In the genomic region with DNA sequence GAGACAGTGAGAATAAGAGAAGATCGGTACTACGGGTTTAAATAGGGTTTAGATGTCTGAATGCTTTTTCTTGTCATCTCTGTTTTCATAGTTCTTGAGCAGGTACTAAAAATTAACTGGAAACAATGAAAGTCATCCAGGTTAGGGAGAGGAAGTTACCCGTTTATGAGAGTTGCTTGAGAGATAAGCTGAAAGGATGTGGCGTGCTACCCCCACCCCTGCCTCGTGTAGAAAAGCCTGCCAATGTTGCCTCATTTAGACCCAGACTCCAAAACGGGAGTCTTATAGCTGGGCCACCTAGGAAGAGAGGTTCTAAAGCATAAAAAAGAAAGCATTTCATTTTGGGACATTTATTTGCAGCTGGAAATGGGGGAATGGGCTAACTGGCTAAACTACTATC, we compare ENCODE assay signal across 38 cellular contexts. TPM values are rescaled to one million over a fixed set of nuclear protein-coding genes. Genes with fewer than 3 reads are reported as not detected.
"Had no signal": no experiment of that assay in that cellular context is flagged by ENCODE, and none has a peak within 500 bp of the region (broad histone marks: within the 10 kb centered on the region; RNA-seq: fewer than 3 reads in every experiment).

No MANE protein-coding gene starts in this region.

- H3K4me3 Mint-ChIP-seq: activated CD8-positive, alpha-beta memory T cell treated with anti-CD3 and anti-CD28 coated beads, Interleukin-2, amount 10 ng/mL, durations not matched to agents 7 days and 5 days; activated naive CD8-positive, alpha-beta T cell; activated naive CD8-positive, alpha-beta T cell treated with anti-CD3 and anti-CD28 coated beads, Interleukin-2, amount 50 U/mL, for 24 hours; brain; T-cell; T-helper 17 cell had no signal

- H3K27me3 ChIP-seq: Peyer's patch, SJSA1 had no signal

- FAIRE-seq: colon, TTC549 had no signal

- H3K4me1 Mint-ChIP-seq: activated CD8-positive, alpha-beta memory T cell treated with anti-CD3 and anti-CD28 coated beads, Interleukin-2, amount 10 ng/mL, durations not matched to agents 7 days and 5 days; activated naive CD8-positive, alpha-beta T cell treated with anti-CD3 and anti-CD28 coated beads, Interleukin-2, amount 50 U/mL, for 24 hours; brain had no signal

- H3K4me3 ChIP-seq: Peyer's patch, SJSA1 had no signal

- H3K4me1 ChIP-seq: Peyer's patch, SJSA1 had no signal

- H3K36me3 Mint-ChIP-seq: activated CD8-positive, alpha-beta memory T cell treated with anti-CD3 and anti-CD28 coated beads, Interleukin-2, amount 10 ng/mL, durations not matched to agents 7 days and 5 days; brain had no signal

- H3K27ac ChIP-seq: KMS-11, Peyer's patch, SJSA1, WERI-Rb-1 had no signal

- ATAC-seq: activated CD8-positive, alpha-beta memory T cell treated with anti-CD3 and anti-CD28 coated beads, Interleukin-2, amount 10 ng/mL, durations not matched to agents 7 days and 5 days; activated naive CD8-positive, alpha-beta T cell treated with anti-CD3 and anti-CD28 coated beads, Interleukin-2, amount 50 U/mL, for 24 hours; PC-3; T-helper 17 cell had no signal

- H3K9me3 ChIP-seq: Peyer's patch, SK-N-SH had no signal

- H3K36me3 ChIP-seq: Peyer's patch, SJSA1, WERI-Rb-1 had no signal

- H3K4me2 ChIP-seq: KMS-11, SK-N-SH had no signal

- H3K27me3 Mint-ChIP-seq: activated CD8-positive, alpha-beta memory T cell treated with anti-CD3 and anti-CD28 coated beads, Interleukin-2, amount 10 ng/mL, durations not matched to agents 7 days and 5 days had no signal

- H3K27ac Mint-ChIP-seq: activated CD8-positive, alpha-beta memory T cell treated with anti-CD3 and anti-CD28 coated beads, Interleukin-2, amount 10 ng/mL, durations not matched to agents 7 days and 5 days; activated naive CD8-positive, alpha-beta T cell; activated naive CD8-positive, alpha-beta T cell treated with anti-CD3 and anti-CD28 coated beads, Interleukin-2, amount 50 U/mL, for 24 hours; brain; T-cell; T-helper 17 cell had no signal

- DNase-seq: activated CD4-positive, alpha-beta T cell treated with anti-CD3 and anti-CD28 coated beads for 1 hour; activated CD4-positive, alpha-beta T cell treated with anti-CD3 and anti-CD28 coated beads for 48 hours; activated CD4-positive, CD25-positive, alpha-beta regulatory T cell; activated CD8-positive, alpha-beta memory T cell treated with anti-CD3 and anti-CD28 coated beads for 24 hours; activated CD8-positive, alpha-beta memory T cell treated with anti-CD3 and anti-CD28 coated beads, Interleukin-2, amount 10 ng/mL, durations not matched to agents 7 days and 5 days; activated CD8-positive, alpha-beta memory T cell treated with anti-CD3 and anti-CD28 coated beads, Interleukin-2, amount 50 U/mL, for 48 hours; activated effector memory CD4-positive, alpha-beta T cell treated with Interleukin-2 at 50 U/mL for 16 hours; activated naive CD8-positive, alpha-beta T cell treated with anti-CD3 and anti-CD28 coated beads, Interleukin-2, amount 50 U/mL, for 24 hours; activated T-cell treated with anti-CD3 and anti-CD28 coated beads, Interleukin-2, amount 50 U/mL, for 48 hours; anterior cingulate cortex; central memory CD4-positive, alpha-beta T cell; NCI-H1105; NCI-H1436; NCI-H1694; NCI-H1930; NCI-H2081 treated with DMSO at 0.1 percent for 48 hours; NCI-H226; NCI-H446 treated with DMSO at 0.1 percent for 48 hours; NCI-H524; NCI-H69; PC-3; Peyer's patch; RPMI8226; SHP77 treated with DMSO at 0.1 percent for 48 hours; SK-N-SH; T-cell; T-helper 17 cell; T-helper 9 cell; WERI-Rb-1 had no signal

- H3K9ac ChIP-seq: KMS-11, SK-N-SH had no signal

RNA-seq across cellular contexts. Expression of a gene that starts 10.2 kb away (rescaled TPM):
- total RNA-seq: activated CD8-positive, alpha-beta memory T cell treated with anti-CD3 and anti-CD28 coated beads, Interleukin-2, amount 10 ng/mL, durations not matched to agents 7 days and 5 days; cerebellum; LHCN-M2; M059J; PC-3; SJSA1; T-helper 17 cell had no signal
- polyA plus RNA-seq: SK-N-SH had no signal

RNA-seq across cellular contexts. Expression of a gene that starts 21.8 kb away (rescaled TPM):
- total RNA-seq: LHCN-M2, M059J, PC-3 had no signal
- polyA plus RNA-seq: SK-N-SH had no signal
